ENCODE assay signal across 21 cellular contexts in genomic region chr19:56115490-56115889, GRCh38. TPM values are rescaled to one million over a fixed set of nuclear protein-coding genes. Genes with fewer than 3 reads are reported as not detected.
DNase-seq lines count a peak whose midpoint lies in the region; ATAC-seq and TF ChIP-seq lines count a peak whose summit lies in the region.
"Had no signal": no experiment of that assay in that cellular context is flagged by ENCODE, and none has a peak within 500 bp of the region (broad histone marks: within the 10 kb centered on the region; RNA-seq: fewer than 3 reads in every experiment).

No MANE protein-coding gene starts in this region.

- H3K27ac ChIP-seq in HEK293 (ENCODE audit: extremely low read depth, low read depth, low read length): no peak overlapping the region
- peak overlapping the region; percentile 54 for H3K27ac ChIP-seq in neutrophil
- H3K27ac ChIP-seq: 22Rv1, SJSA1 had no signal

- ATAC-seq in stimulated activated effector memory CD8-positive, alpha-beta T cell treated with anti-CD3 and anti-CD28 coated beads, Interleukin-12 subunit alpha, Interleukin-12 subunit beta, amount 100 ng/mL, for 72 hours: no peak
- no peak for ATAC-seq in HG03565 (IDR thresholded peaks at IDR 0.05; ENCODE audit: unreplicated experiment)
- ATAC-seq: PC-3 had no signal

- no peaks in the 10 kb centered on the region for H3K9me3 ChIP-seq in HEK293 (ENCODE audit: control insufficient read depth, insufficient read depth, low read depth, low read length)
- H3K9me3 ChIP-seq in neutrophil: no peaks in the 10 kb centered on the region
- H3K9me3 ChIP-seq: SJSA1 had no signal

- CTCF ChIA-PET in HEK293 (lab: Yijun Ruan, JAX): no interaction called here

- peaks cover 40% of the 10 kb centered on the region for H3K4me1 Mint-ChIP-seq in activated CD4-positive, alpha-beta T cell treated with anti-CD3 and anti-CD28 coated beads, Interleukin-2, amount 10 ng/mL, durations not matched to agents 24 days and 14 days
- H3K4me1 Mint-ChIP-seq in glutamatergic neuron (ENCODE audit: low read depth, unreplicated experiment): peaks cover 56% of the 10 kb centered on the region
- peaks cover 75% of the 10 kb centered on the region for H3K4me1 Mint-ChIP-seq in stimulated activated effector memory CD8-positive, alpha-beta T cell treated with anti-CD3 and anti-CD28 coated beads, Interleukin-12 subunit alpha, Interleukin-12 subunit beta, amount 100 ng/mL, for 72 hours

- TF ChIP-seq CTCF in HEK293 (tag by site-specific recombination; IDR thresholded peaks at IDR 0.05) (no peak), glutamatergic neuron (IDR thresholded peaks at IDR 0.05; ENCODE audit: partially characterized antibody, unreplicated experiment) (no peak), neutrophil (IDR thresholded peaks at IDR 0.05) (no peak)

- DNase-seq in activated CD4-positive, alpha-beta T cell treated with anti-CD3 and anti-CD28 coated beads, Interleukin-2, amount 10 ng/mL, durations not matched to agents 24 days and 14 days: no peak
- DNase-seq in activated CD4-positive, alpha-beta T cell treated with anti-CD3 and anti-CD28 coated beads, Interleukin-2, amount 50 U/mL, for 4 hours: no peak
- DNase-seq in glutamatergic neuron (no peak), NCI-H510A treated with DMSO at 0.1 percent for 48 hours (lab: John Stamatoyannopoulos, UW) (no peak)
- DNase-seq in stimulated activated effector memory CD8-positive, alpha-beta T cell treated with anti-CD3 and anti-CD28 coated beads, Interleukin-12 subunit alpha, Interleukin-12 subunit beta, amount 100 ng/mL, for 72 hours (ENCODE audit: low spot score in 2 of 2): no peak
- DNase-seq: AML-193; CD4-positive, CD25-positive, alpha-beta regulatory T cell; COR-L47; HFFc6; NCI-H1105 treated with DMSO at 0.1 percent for 48 hours; NCI-H1694; NCI-H2107; NCI-H2227 treated with DMSO at 0.1 percent for 48 hours; NCI-H524; NCI-H82; PC-3 had no signal

- POLR2A ChIA-PET in HEK293 (lab: Yijun Ruan, JAX): no interaction called here

- H3K27ac Mint-ChIP-seq in activated CD4-positive, alpha-beta T cell treated with anti-CD3 and anti-CD28 coated beads, Interleukin-2, amount 10 ng/mL, durations not matched to agents 24 days and 14 days: peak overlapping the region; percentile 11
- H3K27ac Mint-ChIP-seq in glutamatergic neuron (ENCODE audit: unreplicated experiment): peak overlapping the region; percentile 98
- H3K27ac Mint-ChIP-seq in stimulated activated effector memory CD8-positive, alpha-beta T cell treated with anti-CD3 and anti-CD28 coated beads, Interleukin-12 subunit alpha, Interleukin-12 subunit beta, amount 100 ng/mL, for 72 hours: no peak overlapping the region
- H3K27ac Mint-ChIP-seq: HFFc6 had no signal

- peaks cover 22% of the 10 kb centered on the region for H3K4me1 ChIP-seq in HEK293 (ENCODE audit: control insufficient read depth, insufficient read depth, low read length)
- peaks cover 92 to 97% of the 10 kb centered on the region in 2 experiments for H3K4me1 ChIP-seq in neutrophil (ENCODE audit: control insufficient read depth in 1 of 2, insufficient read depth in 1 of 2, low read depth in 1 of 2, low read length in 1 of 2)

- intact Hi-C loops in activated CD4-positive, alpha-beta T cell treated with anti-CD3 and anti-CD28 coated beads, Interleukin-2, amount 10 ng/mL, durations not matched to agents 24 days and 14 days (cut with micrococcal nuclease): loop anchor here (10.0 kb wide), 1 partner anchor 49 kb away; no protein-coding TSS in a partner anchor

- H3K9me3 Mint-ChIP-seq in activated CD4-positive, alpha-beta T cell treated with anti-CD3 and anti-CD28 coated beads, Interleukin-2, amount 10 ng/mL, durations not matched to agents 24 days and 14 days: no peaks in the 10 kb centered on the region
- peaks cover 13% of the 10 kb centered on the region for H3K9me3 Mint-ChIP-seq in glutamatergic neuron (ENCODE audit: unreplicated experiment)
- no peaks in the 10 kb centered on the region for H3K9me3 Mint-ChIP-seq in stimulated activated effector memory CD8-positive, alpha-beta T cell treated with anti-CD3 and anti-CD28 coated beads, Interleukin-12 subunit alpha, Interleukin-12 subunit beta, amount 100 ng/mL, for 72 hours
- H3K9me3 Mint-ChIP-seq: CD4-positive, CD25-positive, alpha-beta regulatory T cell; HFFc6 had no signal

- no peaks in the 10 kb centered on the region for H3K27me3 ChIP-seq in neutrophil
- H3K27me3 ChIP-seq: SJSA1 had no signal

- H3K4me3 Mint-ChIP-seq in activated CD4-positive, alpha-beta T cell treated with anti-CD3 and anti-CD28 coated beads, Interleukin-2, amount 10 ng/mL, durations not matched to agents 24 days and 14 days: no peak overlapping the region
- H3K4me3 Mint-ChIP-seq in glutamatergic neuron (ENCODE audit: unreplicated experiment): peak overlapping the region; percentile 46
- H3K4me3 Mint-ChIP-seq in stimulated activated effector memory CD8-positive, alpha-beta T cell treated with anti-CD3 and anti-CD28 coated beads, Interleukin-12 subunit alpha, Interleukin-12 subunit beta, amount 100 ng/mL, for 72 hours: no peak overlapping the region
- H3K4me3 Mint-ChIP-seq: HFFc6 had no signal

- no peaks in the 10 kb centered on the region for H3K27me3 Mint-ChIP-seq in activated CD4-positive, alpha-beta T cell treated with anti-CD3 and anti-CD28 coated beads, Interleukin-2, amount 10 ng/mL, durations not matched to agents 24 days and 14 days
- peaks cover 17% of the 10 kb centered on the region for H3K27me3 Mint-ChIP-seq in glutamatergic neuron (ENCODE audit: unreplicated experiment)
- H3K27me3 Mint-ChIP-seq: CD4-positive, CD25-positive, alpha-beta regulatory T cell had no signal

- H3K36me3 ChIP-seq in HEK293 (ENCODE audit: control insufficient read depth in 2 of 2, insufficient read depth in 1 of 2, low read length in 2 of 2) (peaks cover 0 to 30% of the 10 kb centered on the region in 2 experiments; a peak in 2 of 3 replicates), neutrophil (peaks cover 5% of the 10 kb centered on the region)

- peaks cover 22% of the 10 kb centered on the region for H3K36me3 Mint-ChIP-seq in activated CD4-positive, alpha-beta T cell treated with anti-CD3 and anti-CD28 coated beads, Interleukin-2, amount 10 ng/mL, durations not matched to agents 24 days and 14 days (ENCODE audit: low read depth)
- no peaks in the 10 kb centered on the region for H3K36me3 Mint-ChIP-seq in glutamatergic neuron (ENCODE audit: unreplicated experiment)
- peaks cover 34% of the 10 kb centered on the region for H3K36me3 Mint-ChIP-seq in stimulated activated effector memory CD8-positive, alpha-beta T cell treated with anti-CD3 and anti-CD28 coated beads, Interleukin-12 subunit alpha, Interleukin-12 subunit beta, amount 100 ng/mL, for 72 hours

- H3K4me3 ChIP-seq in HEK293 (ENCODE audit: low read depth, low read length): no peak overlapping the region
- H3K4me3 ChIP-seq in neutrophil (ENCODE audit: low read depth in 1 of 2, low read length in 1 of 2): no peak overlapping the region
- H3K4me3 ChIP-seq: SJSA1 had no signal

TF ChIP-seq in HEK293, 187 proteins besides CTCF, POLR2A, EP300 and RAD21:
- TF ChIP-seq ZNF18 (tag by site-specific recombination; IDR thresholded peaks at IDR 0.05) (0 out of 2 replicates have a peak, but pooled peaks have one; percentile 16), ZNF664 (tag by site-specific recombination; IDR thresholded peaks at IDR 0.05) (no peak), ZFHX2 (tag by site-specific recombination; conservative IDR thresholded peaks at IDR 0.05) (0 out of 2 replicates have a peak, but pooled peaks have one; percentile 13)
TF ChIP-seq in HEK293: peak in this region for 2.

RNA-seq across cellular contexts. Expression of gene ZNF787, which starts 5.6 kb away (rescaled TPM):
- 36.4 and 37.0 TPM in 2 replicates for total RNA-seq in activated CD4-positive, alpha-beta T cell treated with anti-CD3 and anti-CD28 coated beads, Interleukin-2, amount 10 ng/mL, durations not matched to agents 24 days and 14 days
- total RNA-seq in glutamatergic neuron (ENCODE audit: unreplicated experiment): 59.7 TPM

RNA-seq across cellular contexts. Expression of gene ZNF444, which starts 25.6 kb away (rescaled TPM):
- 35.5 and 35.7 TPM in 2 replicates for total RNA-seq in activated CD4-positive, alpha-beta T cell treated with anti-CD3 and anti-CD28 coated beads, Interleukin-2, amount 10 ng/mL, durations not matched to agents 24 days and 14 days
- total RNA-seq in glutamatergic neuron (ENCODE audit: unreplicated experiment): 56.9 TPM
